ENCODE assay signal across 17 cellular contexts in genomic region chr9:131884222-131884621, GRCh38.
DNase-seq lines count a peak whose midpoint lies in the region; ATAC-seq and TF ChIP-seq lines count a peak whose summit lies in the region.
"Had no signal": no experiment of that assay in that cellular context is flagged by ENCODE, and none has a peak within 500 bp of the region (broad histone marks: within the 10 kb centered on the region; RNA-seq: fewer than 3 reads in every experiment).

No MANE protein-coding gene starts in this region.

- no peaks in the 10 kb centered on the region for H3K27me3 ChIP-seq in spleen (replicated peaks in 1 of 7)

- TF ChIP-seq CTCF in glutamatergic neuron (IDR thresholded peaks at IDR 0.05; ENCODE audit: partially characterized antibody, unreplicated experiment) (no peak), spleen (IDR thresholded peaks at IDR 0.05 in 8 of 11, conservative IDR thresholded peaks at IDR 0.05 in 3 of 11) (no peak)

- H3K27ac Mint-ChIP-seq in activated T-cell treated with anti-CD3 and anti-CD28 coated beads, Interleukin-2, amount 50 U/mL, for 72 hours, result peak overlapping the region; percentile 14
- peak overlapping the region; percentile 33 for H3K27ac Mint-ChIP-seq in glutamatergic neuron (ENCODE audit: unreplicated experiment)
- H3K27ac Mint-ChIP-seq: CD4-positive, alpha-beta T cell; GM23338 had no signal

- intact Hi-C loops in spleen (cut with DNase I; ENCODE audit: low total_unique reads), result no loop called here

- no peak overlapping the region for H3K4me3 ChIP-seq in spleen
- H3K4me3 ChIP-seq: A549, GM23338 had no signal

- DNase-seq in activated T-cell treated with anti-CD3 and anti-CD28 coated beads, Interleukin-2, amount 50 U/mL, for 72 hours, result no peak
- no peak for DNase-seq in activated T-cell treated with anti-CD3 and anti-CD28 coated beads, Interleukin-2, amount 50 U/mL, for 48 hours
- DNase-seq in glutamatergic neuron, result no peak
- DNase-seq in spleen, result peak; percentile 5
- no peak for DNase-seq in glomerular visceral epithelial cell (ENCODE audit: extremely low spot score)
- DNase-seq in SW 1271 (lab: John Stamatoyannopoulos, UW), result no peak
- DNase-seq in middle frontal gyrus (ENCODE audit: extremely low spot score, low spot score), result no peak
- DNase-seq: AML-193; Caco-2; CD4-positive, alpha-beta T cell; H7 had no signal

- H3K4me1 ChIP-seq in spleen, result peaks cover 0 to 7% (median 0%) of the 10 kb centered on the region in 6 donors
- H3K4me1 ChIP-seq: A549, Caco-2 had no signal

- ATAC-seq in activated T-cell treated with anti-CD3 and anti-CD28 coated beads, Interleukin-2, amount 50 U/mL, for 72 hours (replicated peaks in 1 of 2), result no peak
- ATAC-seq: A549, GM23338, HCT116, HepG2 had no signal

- WGBS in spleen, 5 donors, result 61 to 89% (median 76%) methylated on average over 1 of the region's 1 CpG

- no peaks in the 10 kb centered on the region for H3K36me3 Mint-ChIP-seq in activated T-cell treated with anti-CD3 and anti-CD28 coated beads, Interleukin-2, amount 50 U/mL, for 72 hours (ENCODE audit: insufficient read depth in 2 of 2)
- no peaks in the 10 kb centered on the region for H3K36me3 Mint-ChIP-seq in glutamatergic neuron (ENCODE audit: unreplicated experiment)

- H3K4me1 Mint-ChIP-seq in activated T-cell treated with anti-CD3 and anti-CD28 coated beads, Interleukin-2, amount 50 U/mL, for 72 hours (ENCODE audit: low read depth), result no peaks in the 10 kb centered on the region
- H3K4me1 Mint-ChIP-seq in glutamatergic neuron (ENCODE audit: low read depth, unreplicated experiment), result peaks cover 67% of the 10 kb centered on the region

- no peak overlapping the region for H3K4me3 Mint-ChIP-seq in activated T-cell treated with anti-CD3 and anti-CD28 coated beads, Interleukin-2, amount 50 U/mL, for 72 hours
- H3K4me3 Mint-ChIP-seq in glutamatergic neuron (ENCODE audit: unreplicated experiment), result no peak overlapping the region
- H3K4me3 Mint-ChIP-seq: CD4-positive, alpha-beta T cell; GM23338 had no signal

- no peak overlapping the region for H3K27ac ChIP-seq in spleen
- H3K27ac ChIP-seq: 22Rv1, A549, C4-2B had no signal

- peaks cover 0 to 48% (median 0%) of the 10 kb centered on the region in 6 donors for H3K36me3 ChIP-seq in spleen

- TF ChIP-seq POLR2A in spleen (IDR thresholded peaks at IDR 0.05), result no peak

- H3K9me3 Mint-ChIP-seq in activated T-cell treated with anti-CD3 and anti-CD28 coated beads, Interleukin-2, amount 50 U/mL, for 72 hours, result no peaks in the 10 kb centered on the region
- H3K9me3 Mint-ChIP-seq in glutamatergic neuron (ENCODE audit: unreplicated experiment), result peaks cover 1% of the 10 kb centered on the region
- H3K9me3 Mint-ChIP-seq: CD4-positive, alpha-beta T cell; GM23338 had no signal

- H3K27me3 Mint-ChIP-seq in activated T-cell treated with anti-CD3 and anti-CD28 coated beads, Interleukin-2, amount 50 U/mL, for 72 hours (ENCODE audit: low read depth), result no peaks in the 10 kb centered on the region
- H3K27me3 Mint-ChIP-seq in glutamatergic neuron (ENCODE audit: unreplicated experiment), result peaks cover 8% of the 10 kb centered on the region
- H3K27me3 Mint-ChIP-seq: CD4-positive, alpha-beta T cell had no signal

- no peaks in the 10 kb centered on the region for H3K9me3 ChIP-seq in spleen
- H3K9me3 ChIP-seq: A549, Caco-2 had no signal
